In genomic region chr19:22321554-22321953, GRCh38 we compare ENCODE assay signal across 4 cellular contexts. TPM values are rescaled to one million over a fixed set of nuclear protein-coding genes. Genes with fewer than 3 reads are reported as not detected.
"Had no signal": no experiment of that assay in that cellular context is flagged by ENCODE, and none has a peak within 500 bp of the region (broad histone marks: within the 10 kb centered on the region; RNA-seq: fewer than 3 reads in every experiment).

No MANE protein-coding gene starts in this region.

RNA-seq across cellular contexts. Expression of gene ZNF729, which starts 35.3 kb away (rescaled TPM):
- total RNA-seq: LHCN-M2, M059J, MCF 10A, NCI-H460 had no signal
